ENCODE assay signal across 23 cellular contexts in the genomic region with DNA sequence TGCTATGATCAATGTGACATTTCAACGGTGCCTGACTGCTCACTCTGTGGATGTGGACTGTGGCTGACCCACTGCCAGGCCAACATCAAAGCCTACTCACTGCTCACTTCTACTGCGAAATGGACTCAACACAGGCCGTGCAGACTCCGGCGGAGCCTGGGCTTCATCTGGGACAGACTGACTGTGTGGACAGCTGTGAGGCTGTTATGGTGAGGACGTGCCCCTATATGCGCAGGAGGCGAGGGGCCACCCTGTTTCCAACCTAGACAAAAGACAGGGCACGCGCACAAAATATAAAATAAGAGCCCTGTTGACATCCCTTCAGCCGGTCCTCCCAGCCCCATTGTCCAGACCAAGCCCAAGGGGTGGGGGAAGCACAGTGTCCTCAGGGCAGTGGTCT.
"Had no signal": no experiment of that assay in that cellular context is flagged by ENCODE, and none has a peak within 500 bp of the region (broad histone marks: within the 10 kb centered on the region; RNA-seq: fewer than 3 reads in every experiment).

No MANE protein-coding gene starts in this region.

- H3K4me2 ChIP-seq: KMS-11 had no signal

- H3K36me3 Mint-ChIP-seq: IgD-negative memory B cell had no signal

- H3K36me3 ChIP-seq: SJSA1 had no signal

- H3K4me3 Mint-ChIP-seq: IgD-negative memory B cell had no signal

- H3K27me3 ChIP-seq: SJSA1 had no signal

- H3K9me3 Mint-ChIP-seq: IgD-negative memory B cell had no signal

- ATAC-seq: K562 had no signal

- H3K4me1 ChIP-seq: SJSA1 had no signal

- H3K27ac Mint-ChIP-seq: IgD-negative memory B cell had no signal

- H3K4me3 ChIP-seq: K562, SJSA1, SK-N-MC had no signal

- H3K27ac ChIP-seq: HL-60, KMS-11, SJSA1, SK-N-MC had no signal

- H3K9me3 ChIP-seq: SJSA1 had no signal

- H3K4me1 Mint-ChIP-seq: IgD-negative memory B cell had no signal

- DNase-seq: Kasumi-1, MM.1S, NCI-H1092 treated with DMSO at 0.1 percent for 48 hours, NCI-H1436, NCI-H187, NCI-H2029, NCI-H2081 treated with DMSO at 0.1 percent for 48 hours, NCI-H2171, NCI-H226, NCI-H446, NCI-H510A, NCI-H524 treated with DMSO at 0.1 percent for 48 hours, NCI-H69, NCI-H774, Right ventricle myocardium superior, RPMI8226, SIG-M5 had no signal

- H3K27me3 Mint-ChIP-seq: IgD-negative memory B cell had no signal

- H3K9ac ChIP-seq: KMS-11 had no signal
